ENCODE assay signal across 8 cellular contexts in the genomic region with DNA sequence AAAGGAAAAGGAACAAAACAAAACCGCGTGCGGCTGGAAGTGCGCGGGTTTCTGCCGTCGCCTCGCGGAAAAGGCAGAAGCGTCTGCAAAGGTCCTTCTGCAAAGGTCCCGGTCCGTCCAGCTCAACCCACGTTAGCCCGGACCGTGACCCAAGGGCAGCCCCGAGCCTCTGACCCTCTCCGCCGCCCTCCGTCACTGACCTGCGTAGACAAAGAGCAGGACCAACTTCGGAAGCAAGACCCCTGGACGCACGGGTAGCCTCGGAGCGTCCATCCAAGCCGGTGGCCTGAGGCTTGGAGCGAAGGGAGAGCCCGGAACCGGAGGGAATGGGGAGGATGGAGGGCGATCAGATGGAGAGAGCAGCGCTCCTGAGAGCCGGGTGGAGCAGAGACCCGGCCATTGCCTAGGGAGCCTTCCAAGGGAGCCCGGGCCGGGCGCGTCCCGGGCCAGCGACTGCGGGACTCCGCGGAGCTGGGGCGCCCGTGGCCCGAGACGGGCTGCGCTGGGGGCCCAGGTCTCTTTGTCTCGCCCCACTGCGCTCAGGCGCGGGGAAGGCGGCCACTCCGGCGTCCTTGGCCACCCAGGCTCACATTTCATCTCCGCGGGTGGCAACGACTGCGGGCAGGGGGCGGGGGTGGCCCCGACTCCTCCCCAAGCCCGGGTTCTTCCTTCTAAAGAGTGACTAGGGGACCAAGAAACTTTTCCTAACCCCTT. TPM values are rescaled to one million over a fixed set of nuclear protein-coding genes. Genes with fewer than 3 reads are reported as not detected.
DNase-seq lines count a peak whose midpoint lies in the region; ATAC-seq and TF ChIP-seq lines count a peak whose summit lies in the region.
"Had no signal": no experiment of that assay in that cellular context is flagged by ENCODE, and none has a peak within 500 bp of the region (broad histone marks: within the 10 kb centered on the region; RNA-seq: fewer than 3 reads in every experiment).

A gene (minus strand): TSS at position 619 of the 714 bp plus-strand sequence. CDS start 346 bp downstream, at position 273.

- no CpG with 5 or more reads among the region's 61 CpGs for WGBS in mesendoderm (ENCODE audit: extremely low coverage, insufficient coverage, low lambda C conversion rate)
- 2% methylated on average over 61 of the region's 61 CpGs for WGBS in thymus

- H3K4me1 Mint-ChIP-seq in endothelial cell (ENCODE audit: unreplicated experiment) = peaks cover 32% of the 10 kb centered on the region

- H3K18ac ChIP-seq in mesendoderm (ENCODE audit: low read length) = peak within 1 kb of the TSS; percentile 16

- no peaks in the 10 kb centered on the region for H3K9me2 ChIP-seq in PC-3 (replicated peaks; ENCODE audit: low read length)

- BruUV-seq in PC-3 (replicated peaks; lab: Mats Ljungman, UMichigan) = no TSS peak

- H2BK5ac ChIP-seq in mesendoderm (ENCODE audit: low read length) = peak within 1 kb of the TSS; percentile 66

- peak within 1 kb of the TSS; percentile 16 for H4K8ac ChIP-seq in mesendoderm (ENCODE audit: low read depth, low read length)

- peak within 1 kb of the TSS; percentile 59 for H3K23ac ChIP-seq in mesendoderm (ENCODE audit: low read length)

- no peaks in the 10 kb centered on the region for H4K20me1 ChIP-seq in PC-3 (ENCODE audit: low read length)

- no peaks in the 10 kb centered on the region for H3K36me3 ChIP-seq in PC-3 (ENCODE audit: low read depth, low read length)
- H3K36me3 ChIP-seq in mesendoderm (ENCODE audit: control insufficient read depth, insufficient read depth, low read length) = no peaks in the 10 kb centered on the region
- H3K36me3 ChIP-seq in thymus (ENCODE audit: control insufficient read depth, insufficient read depth) = no peaks in the 10 kb centered on the region

- H2BK15ac ChIP-seq in mesendoderm (replicated peaks; ENCODE audit: low read depth) = no peak within 1 kb of the TSS

- H2AFZ ChIP-seq in PC-3 (ENCODE audit: low read length) = 0 out of 2 replicates have a peak within 1 kb of the TSS, but pooled peaks have one; percentile 20

- no peaks in the 10 kb centered on the region for H3K79me2 ChIP-seq in PC-3 (ENCODE audit: low read length)
- H3K79me2 ChIP-seq in mesendoderm (ENCODE audit: control insufficient read depth, insufficient read depth, low read length) = peaks cover 29% of the 10 kb centered on the region

- H2AK5ac ChIP-seq in mesendoderm (ENCODE audit: low read length) = no peak within 1 kb of the TSS

- peak within 1 kb of the TSS; percentile 26 for H3K4ac ChIP-seq in mesendoderm (ENCODE audit: low read depth, low read length)

- no peak for TF ChIP-seq CTCF in PC-3 (conservative IDR thresholded peaks at IDR 0.05; ENCODE audit: low read depth, low read length)
- TF ChIP-seq CTCF in endothelial cell (IDR thresholded peaks at IDR 0.05; ENCODE audit: unreplicated experiment) = no peak

- no peak within 1 kb of the TSS for H4K5ac ChIP-seq in mesendoderm (ENCODE audit: low read length)

- H3K4me2 ChIP-seq in PC-3 (ENCODE audit: low read length) (no peak within 1 kb of the TSS), mesendoderm (ENCODE audit: low read length) (peak within 1 kb of the TSS; percentile 24)

- H3K27me3 ChIP-seq in PC-3 (ENCODE audit: low read length) = no peaks in the 10 kb centered on the region
- no peaks in the 10 kb centered on the region for H3K27me3 ChIP-seq in mesendoderm (ENCODE audit: insufficient read depth, low read length, poor library complexity)
- peaks cover 8% of the 10 kb centered on the region for H3K27me3 ChIP-seq in thymus (ENCODE audit: control insufficient read depth, insufficient read depth)

- DNase-seq in PC-3 = no peak
- peak; percentile 55 for DNase-seq in endothelial cell (ENCODE audit: low spot score)
- DNase-seq in mesendoderm = peak; percentile 86
- no peak for DNase-seq in NCI-H187 (lab: John Stamatoyannopoulos, UW)
- DNase-seq in C1 segment of cervical spinal cord (lab: John Stamatoyannopoulos, UW) = no peak
- DNase-seq: activated T-cell treated with anti-CD3 and anti-CD28 coated beads, Interleukin-2, amount 50 U/mL, for 4 hours had no signal

- H3K9ac ChIP-seq in PC-3 (ENCODE audit: low read length) = no peak within 1 kb of the TSS
- peak within 1 kb of the TSS; percentile 92 for H3K9ac ChIP-seq in mesendoderm (ENCODE audit: low read length)

- ATAC-seq in PC-3 (no peak), HG02763 (IDR thresholded peaks at IDR 0.05; ENCODE audit: unreplicated experiment) (no peak)

- intact Hi-C loops in PC-3 (cut with micrococcal nuclease) = no loop called here

- peaks cover 6% of the 10 kb centered on the region for H3K9me3 Mint-ChIP-seq in endothelial cell (ENCODE audit: unreplicated experiment)

- H3K79me1 ChIP-seq in mesendoderm (ENCODE audit: low read length) = peaks cover 1% of the 10 kb centered on the region

- H3K9me3 ChIP-seq in PC-3 (ENCODE audit: low read length) (0 out of 2 replicates have a peak, but pooled peaks cover 5% of the 10 kb centered on the region), thymus (ENCODE audit: control insufficient read depth) (no peaks in the 10 kb centered on the region)

- H3K56ac ChIP-seq in mesendoderm (ENCODE audit: low read length) = peak within 1 kb of the TSS; percentile 97

- no peaks in the 10 kb centered on the region for H3F3A ChIP-seq in PC-3 (ENCODE audit: low read length, unreplicated experiment)

- H3K4me3 ChIP-seq in PC-3 (ENCODE audit: low read length) (no peak within 1 kb of the TSS), mesendoderm (ENCODE audit: low read length) (peak within 1 kb of the TSS; percentile 85), thymus (ENCODE audit: low read length) (peak within 1 kb of the TSS; percentile 43)

- H3K4me1 ChIP-seq in PC-3 (ENCODE audit: insufficient read depth, low read length) (no peaks in the 10 kb centered on the region), mesendoderm (ENCODE audit: control insufficient read depth, low read depth, low read length) (no peaks in the 10 kb centered on the region), thymus (ENCODE audit: control insufficient read depth, insufficient read depth, low read length) (peaks cover 3% of the 10 kb centered on the region)

- peak within 1 kb of the TSS; percentile 98 for H3K4me3 Mint-ChIP-seq in endothelial cell (ENCODE audit: unreplicated experiment)
- H3K4me3 Mint-ChIP-seq: activated T-cell treated with anti-CD3 and anti-CD28 coated beads, Interleukin-2, amount 50 U/mL, for 4 hours had no signal

- POLR2A ChIA-PET in PC-3 (lab: Charles Lee; ENCODE audit: unreplicated experiment) = no interaction called here

- peak within 1 kb of the TSS; percentile 88 for H3K27ac Mint-ChIP-seq in endothelial cell (ENCODE audit: unreplicated experiment)

- H3K27me3 Mint-ChIP-seq in endothelial cell (ENCODE audit: unreplicated experiment) = peaks cover 3% of the 10 kb centered on the region

- H3K27ac ChIP-seq in PC-3 (ENCODE audit: low read length) (no peak within 1 kb of the TSS), mesendoderm (ENCODE audit: low read depth, low read length) (peak within 1 kb of the TSS; percentile 72), thymus (ENCODE audit: low read depth) (peak within 1 kb of the TSS; percentile 77)

- H3K36me3 Mint-ChIP-seq in endothelial cell (ENCODE audit: low read depth, unreplicated experiment) = peaks cover 21% of the 10 kb centered on the region

- CTCF ChIA-PET in PC-3 (lab: Charles Lee) = no interaction called here

- H2BK120ac ChIP-seq in mesendoderm (ENCODE audit: low read depth, low read length) = no peak within 1 kb of the TSS

RNA-seq across cellular contexts. Expression of the gene that starts here (rescaled TPM):
- total RNA-seq in PC-3 (2014; rRNA removed) (not detected in 2 replicates), endothelial cell (ENCODE audit: unreplicated experiment) (88.6 TPM)
- 41.2 TPM for polyA plus RNA-seq in mesendoderm (2013, experiment 1 of 2)
- 44.1 TPM for polyA plus RNA-seq in mesendoderm (2013, experiment 2 of 2)
- 19.1 TPM for polyA plus RNA-seq in thymus

Comparison
In these comparisons a context has a peak if more than half of its experiments do, and no peak if none do; other contexts are left out.
1. RNA of the gene that starts here (total RNA-seq): 88.6 TPM in endothelial cell (single experiment); not detected in PC-3; every median in the first group is over 10 times any median in the second.
2. DNase-seq: peak in endothelial cell (single experiment) and mesendoderm (single experiment); none in PC-3 (single experiment), NCI-H187 (0 of 2) and C1 segment of cervical spinal cord (0 of 14).